In genomic region chr3:149506965-149507364, GRCh38 we compare ENCODE assay signal across 16 cellular contexts. TPM values are rescaled to one million over a fixed set of nuclear protein-coding genes. Genes with fewer than 3 reads are reported as not detected.
A peak's percentile ranks its signal among the peaks of the same experiment; 100 is the strongest.
DNase-seq lines count a peak whose midpoint lies in the region; ATAC-seq, FAIRE-seq and TF ChIP-seq lines count a peak whose summit lies in the region.
"Had no signal": no experiment of that assay in that cellular context is flagged by ENCODE, and none has a peak within 500 bp of the region (broad histone marks: within the 10 kb centered on the region; RNA-seq: fewer than 3 reads in every experiment).

No MANE protein-coding gene starts in this region.

- H3K4me2 ChIP-seq in astrocyte (ENCODE audit: low read length) (peak overlapping the region; percentile 65), mesenchymal stem cell (ENCODE audit: low read length, poor library complexity, severe bottlenecking) (no peak overlapping the region)

- H2AFZ ChIP-seq in astrocyte (ENCODE audit: low read depth, low read length) (no peak overlapping the region), mesenchymal stem cell (ENCODE audit: low read depth, low read length) (no peak overlapping the region)

- H3K36me3 Mint-ChIP-seq in HFFc6 (ENCODE audit: low read depth) (no peaks in the 10 kb centered on the region), astrocyte (ENCODE audit: low read depth, unreplicated experiment) (no peaks in the 10 kb centered on the region)
- no peaks in the 10 kb centered on the region for H3K36me3 Mint-ChIP-seq in activated CD8-positive, alpha-beta T cell treated with anti-CD3 and anti-CD28 coated beads, Interleukin-2, amount 10 ng/mL, durations not matched to agents 7 days and 5 days (ENCODE audit: low read depth)

- CTCF ChIA-PET in activated CD8-positive, alpha-beta T cell treated with anti-CD3 and anti-CD28 coated beads, Interleukin-2, amount 10 ng/mL, durations not matched to agents 7 days and 5 days (lab: Charles Lee): no interaction called here

- peak overlapping the region; percentile 32 for H3K9ac ChIP-seq in astrocyte (ENCODE audit: low read length)
- H3K9ac ChIP-seq in mesenchymal stem cell (ENCODE audit: low read length): no peak overlapping the region

- peak overlapping the region in 1 of 2 experiments; percentile 40 for H3K4ac ChIP-seq in mesenchymal stem cell (ENCODE audit: low read depth in 1 of 2, low read length in 2 of 2)

- TF ChIP-seq CTCF in HFFc6 (IDR thresholded peaks at IDR 0.05) (no peak), astrocyte (IDR thresholded peaks at IDR 0.05; ENCODE audit: insufficient read depth, low read depth, low read length) (no peak), thoracic aorta (IDR thresholded peaks at IDR 0.05) (no peak)

- H3K27ac ChIP-seq in astrocyte (ENCODE audit: low read depth, low read length): peak overlapping the region; percentile 53
- H3K27ac ChIP-seq in mesenchymal stem cell (ENCODE audit: low read length, poor library complexity, severe bottlenecking): peak overlapping the region; percentile 74
- H3K27ac ChIP-seq in thoracic aorta: peak overlapping the region; percentile 69 to 80
- H3K27ac ChIP-seq: testis had no signal

- no peaks in the 10 kb centered on the region for H3K79me2 ChIP-seq in astrocyte (ENCODE audit: insufficient read depth, low read length)

- H4K20me1 ChIP-seq in astrocyte (ENCODE audit: insufficient read depth, low read length): no peaks in the 10 kb centered on the region

- no peaks in the 10 kb centered on the region for H3K79me1 ChIP-seq in mesenchymal stem cell (replicated peaks; ENCODE audit: low read length, poor library complexity, severe bottlenecking)

- ATAC-seq in thoracic aorta (ENCODE audit: insufficient number of reproducible peaks, low FRiP score, low read depth) (no peak), HG03571 (IDR thresholded peaks at IDR 0.05; ENCODE audit: unreplicated experiment) (no peak)
- no peak for ATAC-seq in activated CD8-positive, alpha-beta T cell treated with anti-CD3 and anti-CD28 coated beads, Interleukin-2, amount 10 ng/mL, durations not matched to agents 7 days and 5 days

- H3K4me3 ChIP-seq in astrocyte (ENCODE audit: insufficient read depth, low read depth, low read length): no peak overlapping the region
- H3K4me3 ChIP-seq in mesenchymal stem cell (ENCODE audit: insufficient read depth in 1 of 2, low read depth in 1 of 2, low read length in 2 of 2): no peak overlapping the region
- H3K4me3 ChIP-seq in thoracic aorta: peak overlapping the region; percentile 61
- H3K4me3 ChIP-seq: mucosa of descending colon, testis had no signal

- H3K27me3 ChIP-seq in astrocyte (ENCODE audit: insufficient read depth, low read length) (no peaks in the 10 kb centered on the region), mesenchymal stem cell (ENCODE audit: control insufficient read depth in 1 of 2, insufficient read depth in 1 of 2, low read length in 2 of 2) (no peaks in the 10 kb centered on the region), thoracic aorta (replicated peaks; ENCODE audit: insufficient read depth) (no peaks in the 10 kb centered on the region)
- H3K27me3 ChIP-seq: testis had no signal

- H2BK120ac ChIP-seq in mesenchymal stem cell (ENCODE audit: low read depth, low read length): no peak overlapping the region

- no peak overlapping the region for H4K91ac ChIP-seq in mesenchymal stem cell (ENCODE audit: low read length)

- peaks cover 53% of the 10 kb centered on the region for H3K4me1 Mint-ChIP-seq in HFFc6 (ENCODE audit: low read depth)
- H3K4me1 Mint-ChIP-seq in astrocyte (ENCODE audit: low read depth, unreplicated experiment): peaks cover 6% of the 10 kb centered on the region
- H3K4me1 Mint-ChIP-seq in activated CD8-positive, alpha-beta T cell treated with anti-CD3 and anti-CD28 coated beads, Interleukin-2, amount 10 ng/mL, durations not matched to agents 7 days and 5 days (ENCODE audit: low read depth): peaks cover 9% of the 10 kb centered on the region

- H3K9me3 Mint-ChIP-seq in HFFc6 (no peaks in the 10 kb centered on the region), astrocyte (ENCODE audit: unreplicated experiment) (peaks cover 1% of the 10 kb centered on the region)
- no peaks in the 10 kb centered on the region for H3K9me3 Mint-ChIP-seq in activated CD8-positive, alpha-beta T cell treated with anti-CD3 and anti-CD28 coated beads, Interleukin-2, amount 10 ng/mL, durations not matched to agents 7 days and 5 days (ENCODE audit: insufficient read depth)
- H3K9me3 Mint-ChIP-seq: activated T-helper 1 cell treated with anti-CD3 and anti-CD28 coated beads, Interleukin-12 subunit alpha, Interleukin-12 subunit beta, Interleukin-2, Interleukin-4 antibody, amounts not matched to agents 30 ng/mL and 10 ng/mL and 1 ng/mL, durations not matched to agents 14 hours and 24 hours and 36 hours had no signal

- H3K4me1 ChIP-seq in astrocyte (ENCODE audit: insufficient read depth, low read length) (peaks cover 25% of the 10 kb centered on the region), mesenchymal stem cell (ENCODE audit: control insufficient read depth, insufficient read depth, low read depth, low read length) (peaks cover 13% of the 10 kb centered on the region), thoracic aorta (ENCODE audit: control insufficient read depth in 1 of 2, low read depth in 2 of 2) (peaks cover 21 to 36% of the 10 kb centered on the region in 2 donors)

- no peak overlapping the region for H2BK5ac ChIP-seq in mesenchymal stem cell (ENCODE audit: low read depth, low read length, poor library complexity, severe bottlenecking)

- POLR2A ChIA-PET in activated CD8-positive, alpha-beta T cell treated with anti-CD3 and anti-CD28 coated beads, Interleukin-2, amount 10 ng/mL, durations not matched to agents 7 days and 5 days (lab: Charles Lee): no interaction called here

- H3K23ac ChIP-seq in mesenchymal stem cell (ENCODE audit: low read length in 2 of 2): no peak overlapping the region

- H3K36me3 ChIP-seq in astrocyte (ENCODE audit: insufficient read depth, low read length) (no peaks in the 10 kb centered on the region), mesenchymal stem cell (ENCODE audit: control insufficient read depth in 1 of 2, insufficient read depth in 2 of 2, low read depth in 1 of 2, low read length in 2 of 2) (no peaks in the 10 kb centered on the region), thoracic aorta (no peaks in the 10 kb centered on the region)

- H3K9me3 ChIP-seq in astrocyte (ENCODE audit: insufficient read depth, low read depth, low read length) (no peaks in the 10 kb centered on the region), mesenchymal stem cell (ENCODE audit: control insufficient read depth, low read length) (no peaks in the 10 kb centered on the region), thoracic aorta (no peaks in the 10 kb centered on the region)
- H3K9me3 ChIP-seq: mucosa of descending colon, testis had no signal

- whole genome bisulfite sequencing in mesenchymal stem cell: 88% methylated on average over 2 of the region's 2 CpGs

- H3K4me3 Mint-ChIP-seq in HFFc6 (peak overlapping the region; percentile 70; the same call in 1 of the 2 replicates), astrocyte (ENCODE audit: unreplicated experiment) (no peak overlapping the region)
- H3K4me3 Mint-ChIP-seq in activated CD8-positive, alpha-beta T cell treated with anti-CD3 and anti-CD28 coated beads, Interleukin-2, amount 10 ng/mL, durations not matched to agents 7 days and 5 days: no peak overlapping the region
- H3K4me3 Mint-ChIP-seq: activated T-helper 1 cell treated with anti-CD3 and anti-CD28 coated beads, Interleukin-12 subunit alpha, Interleukin-12 subunit beta, Interleukin-2, Interleukin-4 antibody, amounts not matched to agents 30 ng/mL and 10 ng/mL and 1 ng/mL, durations not matched to agents 14 hours and 24 hours and 36 hours had no signal

- no peak for FAIRE-seq in astrocyte (lab: Jason Lieb, UNC)

- H3K18ac ChIP-seq in mesenchymal stem cell (ENCODE audit: low read depth in 1 of 2, low read length in 2 of 2): no peak overlapping the region

- DNase-seq in HFFc6 (peak; percentile 31), astrocyte (ENCODE audit: low read depth) (no peak), mesenchymal stem cell (no peak), thoracic aorta (ENCODE audit: low spot score) (no peak), activated gamma-delta T cell (lab: John Stamatoyannopoulos, UW) (no peak), NK-92 (lab: John Stamatoyannopoulos, UW; ENCODE audit: unreplicated experiment) (no peak)
- no peak for DNase-seq in activated CD8-positive, alpha-beta T cell treated with anti-CD3 and anti-CD28 coated beads, Interleukin-2, amount 10 ng/mL, durations not matched to agents 7 days and 5 days
- DNase-seq: cerebellar nuclear complex; mucosa of descending colon; NCI-H1436; NCI-H2171 treated with DMSO at 0.1 percent for 48 hours; RPMI8226; stimulated activated CD4-positive, alpha-beta T cell treated with anti-CD3 and anti-CD28 coated beads, Interleukin-4, amount 100 ng/mL, for 4 hours; testis had no signal

- H3K27ac Mint-ChIP-seq in HFFc6 (peak overlapping the region; percentile 86), astrocyte (ENCODE audit: unreplicated experiment) (no peak overlapping the region)
- no peak overlapping the region for H3K27ac Mint-ChIP-seq in activated CD8-positive, alpha-beta T cell treated with anti-CD3 and anti-CD28 coated beads, Interleukin-2, amount 10 ng/mL, durations not matched to agents 7 days and 5 days
- H3K27ac Mint-ChIP-seq: activated T-helper 1 cell treated with anti-CD3 and anti-CD28 coated beads, Interleukin-12 subunit alpha, Interleukin-12 subunit beta, Interleukin-2, Interleukin-4 antibody, amounts not matched to agents 30 ng/mL and 10 ng/mL and 1 ng/mL, durations not matched to agents 14 hours and 24 hours and 36 hours had no signal

- no peak overlapping the region for H2BK15ac ChIP-seq in mesenchymal stem cell (ENCODE audit: low read depth, poor library complexity, severe bottlenecking)

- no peak overlapping the region for H3K14ac ChIP-seq in mesenchymal stem cell (ENCODE audit: low read length in 2 of 2)

- H3K27me3 Mint-ChIP-seq in HFFc6 (ENCODE audit: insufficient read depth): no peaks in the 10 kb centered on the region; the same call in 1 of the 2 replicates
- no peaks in the 10 kb centered on the region for H3K27me3 Mint-ChIP-seq in astrocyte (ENCODE audit: low read depth, unreplicated experiment)
- H3K27me3 Mint-ChIP-seq in activated CD8-positive, alpha-beta T cell treated with anti-CD3 and anti-CD28 coated beads, Interleukin-2, amount 10 ng/mL, durations not matched to agents 7 days and 5 days (ENCODE audit: low read depth): peaks cover 21% of the 10 kb centered on the region

- H2BK12ac ChIP-seq in mesenchymal stem cell (ENCODE audit: low read length in 2 of 2): no peak overlapping the region

- peak overlapping the region; percentile 64 for H4K8ac ChIP-seq in mesenchymal stem cell (ENCODE audit: low read length)

- H2AK5ac ChIP-seq in mesenchymal stem cell (ENCODE audit: low read length, severe bottlenecking): peak overlapping the region; percentile 16

RNA-seq across cellular contexts. Expression of gene TM4SF4, which starts 32.5 kb away (rescaled TPM):
- 1 to 10 TPM in 1 of 6 experiments, under 1 TPM in 5; 0.25 to 1.3 (median 0.63) TPM for total RNA-seq in HFFc6 (2021; fragmentation: NEBNext Ultra II Directional; extraction: Animal tissue kit (Norgen Biotek cat#: 25700))
- total RNA-seq in astrocyte (not detected in 2 replicates), thoracic aorta (not detected)
- polyA plus RNA-seq in mesenchymal stem cell (2013, experiment 1 of 2): 0.03 TPM
- polyA plus RNA-seq in mesenchymal stem cell (2013, experiment 2 of 2): 0.03 TPM
- total RNA-seq in activated CD8-positive, alpha-beta T cell treated with anti-CD3 and anti-CD28 coated beads, Interleukin-2, amount 10 ng/mL, durations not matched to agents 7 days and 5 days: not detected
- total RNA-seq: activated T-helper 1 cell treated with anti-CD3 and anti-CD28 coated beads, Interleukin-12 subunit alpha, Interleukin-12 subunit beta, Interleukin-2, Interleukin-4 antibody, amounts not matched to agents 30 ng/mL and 10 ng/mL and 1 ng/mL, durations not matched to agents 14 hours and 24 hours and 36 hours had no signal
